ENCODE assay signal across 8 cellular contexts in the genomic region with DNA sequence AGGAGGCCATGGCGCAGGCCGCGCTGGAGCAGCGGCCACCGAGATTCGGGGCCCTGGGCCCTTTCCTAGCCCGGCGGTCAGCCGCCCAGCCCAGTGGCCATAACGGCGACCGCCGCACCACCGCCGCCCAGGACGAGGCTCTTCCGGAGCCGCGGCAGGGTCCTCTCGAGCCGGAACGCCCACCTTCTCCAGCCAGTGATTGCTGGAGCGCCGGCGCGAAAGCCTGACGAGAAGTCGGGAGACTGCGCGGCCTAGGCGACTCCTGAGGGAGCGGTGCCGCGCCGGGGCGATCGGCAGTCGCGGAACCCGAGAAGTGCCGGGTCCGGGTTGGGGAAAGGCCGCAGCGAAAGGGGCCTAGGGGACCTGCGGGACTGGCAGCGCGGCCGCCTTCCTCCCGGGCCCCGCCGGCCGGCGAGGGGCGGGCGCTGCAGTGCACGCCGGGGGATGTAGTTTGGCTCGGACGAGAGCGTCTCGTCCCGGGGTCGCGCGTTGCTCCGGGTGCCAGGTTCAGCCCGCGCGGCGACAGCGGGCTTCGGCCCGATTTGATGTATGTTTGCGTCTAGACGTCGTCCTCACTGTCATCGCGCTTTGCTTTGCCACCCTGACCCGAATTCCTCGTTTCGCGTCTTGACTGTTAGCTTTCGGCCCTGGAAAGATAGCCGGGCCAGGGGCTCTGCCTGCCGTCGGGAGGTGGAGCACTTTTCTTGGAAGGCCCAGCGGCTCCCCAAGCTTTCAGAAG. TPM values are rescaled to one million over a fixed set of nuclear protein-coding genes. Genes with fewer than 3 reads are reported as not detected.
DNase-seq lines count a peak whose midpoint lies in the region; ATAC-seq, FAIRE-seq and TF ChIP-seq lines count a peak whose summit lies in the region.

A gene with protein sequence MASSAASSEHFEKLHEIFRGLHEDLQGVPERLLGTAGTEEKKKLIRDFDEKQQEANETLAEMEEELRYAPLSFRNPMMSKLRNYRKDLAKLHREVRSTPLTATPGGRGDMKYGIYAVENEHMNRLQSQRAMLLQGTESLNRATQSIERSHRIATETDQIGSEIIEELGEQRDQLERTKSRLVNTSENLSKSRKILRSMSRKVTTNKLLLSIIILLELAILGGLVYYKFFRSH (minus strand): TSS at position 153 of the 739 bp plus-strand sequence. CDS start 143 bp downstream, at position 10.

- H3K18ac ChIP-seq in H1 (ENCODE audit: extremely low read depth, low read length) (peak within 1 kb of the TSS; percentile 93), mesendoderm (ENCODE audit: low read length) (peak within 1 kb of the TSS; percentile 42)

- peak within 1 kb of the TSS; percentile 77 for H3K56ac ChIP-seq in H1 (replicated peaks; ENCODE audit: insufficient read length, low read depth, low read length)
- H3K56ac ChIP-seq in mesendoderm (ENCODE audit: low read length): peak within 1 kb of the TSS; percentile 97

- H4K8ac ChIP-seq in H1 (ENCODE audit: extremely low read depth, insufficient read depth, low read length) (peak within 1 kb of the TSS; percentile 100), mesendoderm (ENCODE audit: low read depth, low read length) (no peak within 1 kb of the TSS)

- no peak within 1 kb of the TSS for H3K4ac ChIP-seq in H1 (replicated peaks; ENCODE audit: insufficient read length, low read depth, low read length)
- H3K4ac ChIP-seq in mesendoderm (ENCODE audit: low read depth, low read length): peak within 1 kb of the TSS; percentile 66

- peak within 1 kb of the TSS; percentile 98 for H4K5ac ChIP-seq in H1 (ENCODE audit: insufficient read length, low read depth, low read length)
- no peak within 1 kb of the TSS for H4K5ac ChIP-seq in mesendoderm (ENCODE audit: low read length)

- CTCF ChIA-PET in Caco-2 (lab: Charles Lee): interaction anchor here (0.6 to 2.2 kb wide), 7 partner anchors 21 to 94 kb away, joined by 3 to 8 read pairs (median 5); a partner anchor contains a TSS
- CTCF ChIA-PET in H1 (lab: Charles Lee; ENCODE audit: partially characterized antibody): interaction anchor here (0.6 to 1.6 kb wide), 12 partner anchors 11 to 163 kb away, joined by 3 to 6 read pairs (median 3); a partner anchor contains a TSS

- H3K79me1 ChIP-seq in H1 (ENCODE audit: low read depth, low read length) (peaks cover 2% of the 10 kb centered on the region; the same call in 1 of the 2 replicates), mesendoderm (ENCODE audit: low read length) (peaks cover 14% of the 10 kb centered on the region)

- H3K14ac ChIP-seq in H1 (ENCODE audit: insufficient read length): no peak within 1 kb of the TSS

- H2BK5ac ChIP-seq in H1 (ENCODE audit: low read depth, low read length): peak within 1 kb of the TSS; percentile 98
- peak within 1 kb of the TSS; percentile 61 for H2BK5ac ChIP-seq in mesendoderm (ENCODE audit: low read length)

- no TSS peak for BruUV-seq in Caco-2 (replicated peaks; lab: Mats Ljungman, UMichigan)

- H2BK12ac ChIP-seq in H1 (ENCODE audit: low read depth, low read length): 0 out of 2 replicates have a peak within 1 kb of the TSS, but pooled peaks have one; percentile 84

- H2AK5ac ChIP-seq in H1 (ENCODE audit: low read depth, low read length): no peak within 1 kb of the TSS
- no peak within 1 kb of the TSS for H2AK5ac ChIP-seq in mesendoderm (ENCODE audit: low read length)

- TF ChIP-seq POLR2A in H1 (IDR thresholded peaks at IDR 0.05; ENCODE audit: control extremely low read depth in 1 of 2, low read depth in 2 of 2, low read length in 2 of 2): peak; percentile 63 to 83

- H3K79me2 ChIP-seq in H1 (ENCODE audit: control insufficient read depth in 1 of 2, insufficient read depth in 2 of 2, low read length in 2 of 2) (peaks cover 3 to 38% of the 10 kb centered on the region in 2 experiments; a peak in 3 of 4 replicates), mesendoderm (ENCODE audit: control insufficient read depth, insufficient read depth, low read length) (peaks cover 21% of the 10 kb centered on the region)

- H2BK15ac ChIP-seq in H1 (ENCODE audit: low read length) (no peak within 1 kb of the TSS), mesendoderm (replicated peaks; ENCODE audit: low read depth) (no peak within 1 kb of the TSS)

- H2AFZ ChIP-seq in H1 (ENCODE audit: low read length): peak within 1 kb of the TSS; percentile 73; the same call in 1 of the 2 replicates

- intact Hi-C loops in Caco-2 (cut with micrococcal nuclease; ENCODE audit: unreplicated experiment): loop anchor here (1.0 to 2.0 kb wide), 3 partner anchors 21 to 92 kb away; a partner anchor contains a TSS

- H3K4me2 ChIP-seq in H1 (ENCODE audit: insufficient read depth in 1 of 2, low read depth in 2 of 2, low read length in 2 of 2): peak within 1 kb of the TSS; percentile 67 to 74
- H3K4me2 ChIP-seq in mesendoderm (ENCODE audit: low read length): peak within 1 kb of the TSS; percentile 79

- POLR2A ChIA-PET in Caco-2 (lab: Charles Lee) (interaction anchor here (1.0 to 1.5 kb wide), 2 partner anchors 21 to 92 kb away, joined by 4 read pairs; a partner anchor contains a TSS), H1 (lab: Charles Lee; ENCODE audit: partially characterized antibody) (interaction anchor here (0.7 to 3.9 kb wide), 8 partner anchors 17 to 133 kb away, joined by 3 to 21 read pairs (median 4); a partner anchor contains a TSS)

- H3K36me3 Mint-ChIP-seq in Caco-2 (ENCODE audit: insufficient read depth, unreplicated experiment): peaks cover 33% of the 10 kb centered on the region

- no peaks in the 10 kb centered on the region; the same call in 1 of the 2 replicates for H3K23me2 ChIP-seq in H1 (ENCODE audit: low read depth, low read length)

- H2BK20ac ChIP-seq in H1 (ENCODE audit: low read length): no peak within 1 kb of the TSS

- H3K27ac ChIP-seq in H1 (ENCODE audit: low read depth, low read length) (peak within 1 kb of the TSS; percentile 99), mesendoderm (ENCODE audit: low read depth, low read length) (peak within 1 kb of the TSS; percentile 91)

- no peak for TF ChIP-seq RAD21 in H1 (IDR thresholded peaks at IDR 0.05 in 1 of 2, conservative IDR thresholded peaks at IDR 0.05 in 1 of 2; ENCODE audit: low read depth in 2 of 2, low read length in 2 of 2)

- no peaks in the 10 kb centered on the region for H3K9me3 Mint-ChIP-seq in Caco-2 (ENCODE audit: unreplicated experiment)

- peak within 1 kb of the TSS; percentile 85 for H3K27ac Mint-ChIP-seq in Caco-2 (ENCODE audit: unreplicated experiment)

- H3K4me1 ChIP-seq in Caco-2: no peaks in the 10 kb centered on the region; the same call in 1 of the 2 replicates
- no peaks in the 10 kb centered on the region; a peak in 2 of 7 replicates for H3K4me1 ChIP-seq in H1 (replicated peaks in 1 of 4; ENCODE audit: control insufficient read depth in 3 of 4, insufficient read depth in 4 of 4, low read length in 3 of 4)
- H3K4me1 ChIP-seq in mesendoderm (ENCODE audit: control insufficient read depth, low read depth, low read length): no peaks in the 10 kb centered on the region

- H3K4me1 Mint-ChIP-seq in Caco-2 (ENCODE audit: low read depth, unreplicated experiment): peaks cover 15% of the 10 kb centered on the region

- TF ChIP-seq CTCF in Caco-2 (IDR thresholded peaks at IDR 0.05; ENCODE audit: insufficient read depth in 1 of 2, low read depth in 1 of 2, low read length in 1 of 2, severe bottlenecking in 1 of 2, unreplicated experiment in 1 of 2): peak in 1 of 2 experiments; percentile 40
- peak in 1 of 3 experiments; percentile 9; a peak in 1 of 4 replicates for TF ChIP-seq CTCF in H1 (IDR thresholded peaks at IDR 0.05; ENCODE audit: control extremely low read depth in 1 of 3, insufficient read depth in 1 of 3, low read depth in 1 of 3, low read length in 3 of 3)

- peak within 1 kb of the TSS; percentile 96 for H3K4me3 ChIP-seq in Caco-2 (ENCODE audit: low read depth, low read length)
- peak within 1 kb of the TSS; percentile 77 to 96 (median 80) for H3K4me3 ChIP-seq in H1 (ENCODE audit: extremely low read depth in 1 of 4, insufficient read depth in 2 of 4, low read depth in 3 of 4, low read length in 4 of 4)
- peak within 1 kb of the TSS; percentile 91 for H3K4me3 ChIP-seq in mesendoderm (ENCODE audit: low read length)

- H4K91ac ChIP-seq in H1 (replicated peaks; ENCODE audit: insufficient read length, low read length): peak within 1 kb of the TSS; percentile 67

- DNase-seq in Caco-2 (peak; percentile 82 to 88), HT-29 (ENCODE audit: low spot score) (peak; percentile 69), NOMO-1 treated with DMSO at 0.1 percent for 48 hours (lab: John Stamatoyannopoulos, UW; ENCODE audit: unreplicated experiment) (peak; percentile 72), H1 (ENCODE audit: low read depth in 1 of 2, low spot score in 2 of 2) (peak in 1 of 2 experiments; percentile 89), mesendoderm (peak; percentile 91)
- DNase-seq in activated CD8-positive, alpha-beta memory T cell treated with anti-CD3 and anti-CD28 coated beads for 48 hours (ENCODE audit: low read depth in 2 of 3, low spot score in 2 of 3): peak; percentile 57 to 64 (median 59)
- peak; percentile 52 for DNase-seq in stimulated activated CD8-positive, alpha-beta memory T cell treated with anti-CD3 and anti-CD28 coated beads, Interleukin-15, amount 100 ng/mL, for 1 hour (ENCODE audit: low read depth)

- H3K23ac ChIP-seq in H1 (ENCODE audit: insufficient read length): no peak within 1 kb of the TSS
- no peak within 1 kb of the TSS for H3K23ac ChIP-seq in mesendoderm (ENCODE audit: low read length)

- H3K27me3 Mint-ChIP-seq in Caco-2 (ENCODE audit: insufficient read depth, unreplicated experiment): no peaks in the 10 kb centered on the region

- H3K36me3 ChIP-seq in Caco-2 (ENCODE audit: control insufficient read depth, insufficient read depth, low read length): no peaks in the 10 kb centered on the region
- peaks cover 5 to 24% (median 10%) of the 10 kb centered on the region in 4 experiments for H3K36me3 ChIP-seq in H1 (ENCODE audit: control insufficient read depth in 2 of 4, insufficient read depth in 4 of 4, low read length in 3 of 4)
- H3K36me3 ChIP-seq in mesendoderm (ENCODE audit: control insufficient read depth, insufficient read depth, low read length): peaks cover 10% of the 10 kb centered on the region

- H3K27me3 ChIP-seq in Caco-2 (replicated peaks; ENCODE audit: control insufficient read depth, insufficient read depth, low read length) (no peaks in the 10 kb centered on the region), H1 (replicated peaks in 1 of 4; ENCODE audit: control insufficient read depth in 3 of 4, extremely low read depth in 1 of 4, insufficient read depth in 3 of 4, low read length in 3 of 4) (no peaks in the 10 kb centered on the region), mesendoderm (ENCODE audit: insufficient read depth, low read length, poor library complexity) (no peaks in the 10 kb centered on the region)

- WGBS in H1 (ENCODE audit: extremely low coverage in 1 of 2, insufficient coverage in 1 of 2, insufficient read length in 1 of 2, insufficient replicate concordance in 2 of 2, low coverage in 1 of 2, low lambda C conversion rate in 2 of 2, missing lambda C conversion rate in 1 of 2), 2 experiments: 3% methylated on average over 79 of the region's 87 CpGs; no CpG with 5 or more reads in 1 of the 2 experiments
- WGBS in mesendoderm (ENCODE audit: extremely low coverage, insufficient coverage, low lambda C conversion rate): no CpG with 5 or more reads among the region's 87 CpGs

- H3K9me3 ChIP-seq in Caco-2 (no peaks in the 10 kb centered on the region), H1 (ENCODE audit: insufficient read depth in 2 of 2, low read depth in 1 of 2, low read length in 1 of 2) (no peaks in the 10 kb centered on the region)

- peaks cover 10 to 13% of the 10 kb centered on the region in 2 experiments for H4K20me1 ChIP-seq in H1 (replicated peaks in 1 of 2; ENCODE audit: control insufficient read depth in 1 of 2, insufficient read depth in 2 of 2, low read length in 2 of 2)

- no peak for TF ChIP-seq EP300 in H1 (IDR thresholded peaks at IDR 0.05; ENCODE audit: borderline replicate concordance in 1 of 2, low read depth in 2 of 2, low read length in 2 of 2)

- peak within 1 kb of the TSS; percentile 87 to 99 (median 95) for H3K9ac ChIP-seq in H1 (replicated peaks in 1 of 4; ENCODE audit: extremely low read depth in 1 of 4, low read depth in 3 of 4, low read length in 3 of 4)
- H3K9ac ChIP-seq in mesendoderm (ENCODE audit: low read length): peak within 1 kb of the TSS; percentile 94

- ATAC-seq in GM21360 (IDR thresholded peaks at IDR 0.05; ENCODE audit: unreplicated experiment): peak; percentile 92

- no peak for FAIRE-seq in H1 (lab: Jason Lieb, UNC)

- H2BK120ac ChIP-seq in H1 (replicated peaks; ENCODE audit: low read depth, low read length): no peak within 1 kb of the TSS
- no peak within 1 kb of the TSS for H2BK120ac ChIP-seq in mesendoderm (ENCODE audit: low read depth, low read length)

- peak within 1 kb of the TSS; percentile 91 for H3K4me3 Mint-ChIP-seq in Caco-2 (ENCODE audit: unreplicated experiment)

RNA-seq across cellular contexts. Expression of the gene that starts here (rescaled TPM):
- total RNA-seq in Caco-2 (2022): 102 and 117 TPM in 2 replicates
- total RNA-seq in HT-29 (2014; rRNA removed; shearing (Covaris generic)): 30.6 and 54.7 TPM in 2 replicates
- total RNA-seq in H1 (2021; fragmentation: NEBNext Ultra II Directional; extraction: Animal tissue kit (Norgen Biotek cat#: 25700)): 98.7 and 104 TPM in 2 replicates
- 17.2 and 28.1 TPM in 2 replicates for polyA plus RNA-seq in H1 (2011; rRNA removed)
- polyA plus RNA-seq in H1 (2011; cell fraction: cytosol; rRNA removed): 38.5 TPM
- 31.0 TPM for polyA plus RNA-seq in H1 (2011; cell fraction: nucleus; rRNA removed)
- 67.3 to 95.8 TPM (median 76.8 TPM) in 4 replicates for polyA plus RNA-seq in H1 (2012, experiment 1 of 2)
- 24.0 TPM for polyA plus RNA-seq in H1 (2012, experiment 2 of 2)
- polyA plus RNA-seq in H1 (2013, experiment 1 of 2): 47.8 TPM
- polyA plus RNA-seq in H1 (2013, experiment 2 of 2): 58.5 TPM
- polyA minus RNA-seq in H1 (2011; rRNA and poly(A)+ RNA removed): 34.9 and 41.9 TPM in 2 replicates
- polyA minus RNA-seq in H1 (2011; cell fraction: cytosol; rRNA and poly(A)+ RNA removed): 23.3 TPM
- polyA minus RNA-seq in H1 (2011; cell fraction: nucleus; rRNA and poly(A)+ RNA removed): 44.8 TPM
- polyA plus RNA-seq in mesendoderm (2013, experiment 1 of 2): 74.2 TPM
- 73.8 TPM for polyA plus RNA-seq in mesendoderm (2013, experiment 2 of 2)
